8 cellular contexts compared by ENCODE assay signal in genomic region chr1:35557118-35557610, GRCh38. TPM values are rescaled to one million over a fixed set of nuclear protein-coding genes. Genes with fewer than 3 reads are reported as not detected.
A peak's percentile ranks its signal among the peaks of the same experiment; 100 is the strongest.
DNase-seq lines count a peak whose midpoint lies in the region; ATAC-seq, FAIRE-seq and TF ChIP-seq lines count a peak whose summit lies in the region.

Gene KIAA0319L (minus strand): TSS chr1:35557403. CDS start chr1:35554491, 2,912 bp downstream.

- H3K36me3 Mint-ChIP-seq in nephron progenitor cell (ENCODE audit: low read depth), result peaks cover 13% of the 10 kb centered on the region

- peak within 1 kb of the TSS; percentile 98 for H3K4me3 Mint-ChIP-seq in nephron progenitor cell

- peak; percentile 71 for ATAC-seq in HG02884 (IDR thresholded peaks at IDR 0.05; ENCODE audit: unreplicated experiment)
- ATAC-seq in activated CD4-positive, CD25-positive, alpha-beta regulatory T cell treated with anti-CD3 and anti-CD28 coated beads, Interleukin-2, amount 50 U/mL, for 24 hours, result peak; percentile 66 to 74

- no peak for TF ChIP-seq CTCF in nephron progenitor cell (IDR thresholded peaks at IDR 0.05)

- no peak for FAIRE-seq in GM18507 (lab: Jason Lieb, UNC)
- FAIRE-seq in frontal cortex (lab: Jason Lieb, UNC), result no peak

- H3K27me3 Mint-ChIP-seq in nephron progenitor cell (ENCODE audit: low read depth, poor library complexity), result no peaks in the 10 kb centered on the region

- peaks cover 50% of the 10 kb centered on the region for H3K4me1 Mint-ChIP-seq in nephron progenitor cell

- peak within 1 kb of the TSS; percentile 98 for H3K27ac Mint-ChIP-seq in nephron progenitor cell

- DNase-seq in C1 segment of cervical spinal cord (lab: John Stamatoyannopoulos, UW), result peak; percentile 94 to 100 (median 98)
- DNase-seq in GM18507 (ENCODE audit: extremely low spot score, insufficient read length, low read depth), result peak; percentile 82
- peak; percentile 59 for DNase-seq in NCI-H2029 treated with DMSO at 0.1 percent for 48 hours (lab: John Stamatoyannopoulos, UW)
- peak; percentile 91 to 93 for DNase-seq in frontal cortex (ENCODE audit: low spot score in 2 of 2)
- DNase-seq in nephron progenitor cell, result peak; percentile 84
- DNase-seq in stimulated activated CD4-positive, alpha-beta T cell treated with anti-CD3 and anti-CD28 coated beads, Interleukin-4, amount 100 ng/mL, for 1 hour, result no peak

- H3K9me3 Mint-ChIP-seq in nephron progenitor cell, result no peaks in the 10 kb centered on the region

RNA-seq across cellular contexts. Expression of gene KIAA0319L, which starts in this region (rescaled TPM):
- 34.2 TPM for total RNA-seq in frontal cortex
